Comparison of ENCODE assay signal across 1 cellular context in the genomic region with DNA sequence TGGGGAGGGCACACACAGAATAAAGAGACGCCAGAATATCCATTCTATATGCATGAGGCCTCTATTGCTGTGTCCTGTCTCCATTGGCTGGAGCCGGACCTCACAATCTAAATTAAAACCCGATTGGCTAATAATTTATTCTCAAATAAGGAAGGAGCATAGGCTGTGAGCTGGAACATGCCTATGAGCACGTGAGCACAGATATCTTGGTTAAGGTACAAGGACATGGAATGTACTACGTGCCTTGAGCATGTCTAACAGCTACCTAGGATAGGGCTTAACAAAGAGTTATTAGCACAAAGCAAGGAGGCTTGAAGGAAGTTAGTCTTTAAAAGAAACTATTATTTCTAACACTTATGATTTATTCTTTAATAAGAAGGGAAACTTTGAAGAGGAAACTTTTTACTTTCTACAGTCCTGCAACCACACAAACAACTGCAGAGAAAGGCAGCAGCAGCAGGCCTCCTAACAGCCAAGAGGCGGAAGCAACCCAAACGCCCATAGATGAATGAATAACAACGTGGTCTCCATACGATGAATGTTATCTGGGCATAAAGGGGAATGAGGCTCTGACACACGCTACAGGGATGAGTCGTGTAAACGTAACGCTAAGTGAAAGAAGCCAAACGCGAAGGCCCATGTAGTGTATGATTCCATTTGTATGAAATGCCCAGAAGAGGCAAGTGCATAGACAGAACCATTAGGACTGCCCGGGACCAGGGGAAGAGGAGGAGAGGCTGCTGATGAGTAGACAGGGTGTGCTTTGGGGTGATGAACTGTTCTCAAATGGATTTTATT.
TF ChIP-seq lines count a peak whose summit lies in the region.

No MANE protein-coding gene starts in this region.

TF ChIP-seq in WTC11, 78 proteins besides CTCF, POLR2A, EP300 and RAD21 (continued from another document):
- TF ChIP-seq, protein P1, sequence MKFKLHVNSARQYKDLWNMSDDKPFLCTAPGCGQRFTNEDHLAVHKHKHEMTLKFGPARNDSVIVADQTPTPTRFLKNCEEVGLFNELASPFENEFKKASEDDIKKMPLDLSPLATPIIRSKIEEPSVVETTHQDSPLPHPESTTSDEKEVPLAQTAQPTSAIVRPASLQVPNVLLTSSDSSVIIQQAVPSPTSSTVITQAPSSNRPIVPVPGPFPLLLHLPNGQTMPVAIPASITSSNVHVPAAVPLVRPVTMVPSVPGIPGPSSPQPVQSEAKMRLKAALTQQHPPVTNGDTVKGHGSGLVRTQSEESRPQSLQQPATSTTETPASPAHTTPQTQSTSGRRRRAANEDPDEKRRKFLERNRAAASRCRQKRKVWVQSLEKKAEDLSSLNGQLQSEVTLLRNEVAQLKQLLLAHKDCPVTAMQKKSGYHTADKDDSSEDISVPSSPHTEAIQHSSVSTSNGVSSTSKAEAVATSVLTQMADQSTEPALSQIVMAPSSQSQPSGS (CRISPR knock-in tag; IDR thresholded peaks at IDR 0.05; ENCODE audit: borderline replicate concordance, low read depth), result no peak
- no peak for TF ChIP-seq ZNF219 (CRISPR knock-in tag; IDR thresholded peaks at IDR 0.05; ENCODE audit: borderline replicate concordance)
- TF ChIP-seq ZNF263 (CRISPR knock-in tag; IDR thresholded peaks at IDR 0.05; ENCODE audit: low read depth), result no peak
- no peak for TF ChIP-seq ZNF317 (CRISPR knock-in tag; IDR thresholded peaks at IDR 0.05; ENCODE audit: borderline replicate concordance, low read depth)
- no peak for TF ChIP-seq ATF6 (CRISPR knock-in tag; IDR thresholded peaks at IDR 0.05)
- no peak for TF ChIP-seq FOXK1 (CRISPR knock-in tag; IDR thresholded peaks at IDR 0.05)
- TF ChIP-seq ZNF416 (CRISPR knock-in tag; IDR thresholded peaks at IDR 0.05), result no peak
TF ChIP-seq in WTC11: peak in this region for 0.
